16 cellular contexts compared by ENCODE assay signal in genomic region chr19:49116544-49116943, GRCh38. TPM values are rescaled to one million over a fixed set of nuclear protein-coding genes. Genes with fewer than 3 reads are reported as not detected.
DNase-seq lines count a peak whose midpoint lies in the region; ATAC-seq and TF ChIP-seq lines count a peak whose summit lies in the region.
"Had no signal": no experiment of that assay in that cellular context is flagged by ENCODE, and none has a peak within 500 bp of the region (broad histone marks: within the 10 kb centered on the region; RNA-seq: fewer than 3 reads in every experiment).

No MANE protein-coding gene starts in this region.

- ATAC-seq in SK-N-SH treated with all-trans-retinoic acid at 6 μM for 48 hours (no peak), GM18858 (IDR thresholded peaks at IDR 0.05; ENCODE audit: unreplicated experiment) (no peak)
- ATAC-seq: foreskin keratinocyte; stimulated activated naive CD8-positive, alpha-beta T cell treated with anti-CD3 and anti-CD28 coated beads, Interleukin-15, Interleukin-2, amounts not matched to agents 100 U/mL and 50 U/mL, for 24 hours had no signal

- no peaks in the 10 kb centered on the region for H4K20me1 ChIP-seq in SK-N-SH (ENCODE audit: insufficient read depth)

- no peak for TF ChIP-seq RAD21 in SK-N-SH (IDR thresholded peaks at IDR 0.05; ENCODE audit: low read length)

- H3K9me3 ChIP-seq in SK-N-SH: no peaks in the 10 kb centered on the region

- H3K9me3 Mint-ChIP-seq in activated CD4-positive, alpha-beta memory T cell treated with anti-CD3 and anti-CD28 coated beads, Interleukin-2, amount 10 ng/mL, durations not matched to agents 7 days and 5 days: no peaks in the 10 kb centered on the region
- no peaks in the 10 kb centered on the region for H3K9me3 Mint-ChIP-seq in nephron

- in situ Hi-C loops in KBM-7 (cut with MboI; ENCODE audit: low pct_unique_long_range_greater_than_20kb, low sequenced_read_pairs): no loop called here

- no peak overlapping the region for H3K9ac ChIP-seq in SK-N-SH

- DNase-seq in SK-N-SH: no peak
- DNase-seq in KBM-7: peak; percentile 76
- DNase-seq in activated CD4-positive, alpha-beta memory T cell treated with anti-CD3 and anti-CD28 coated beads, Interleukin-2, amount 10 ng/mL, durations not matched to agents 7 days and 5 days: no peak
- DNase-seq in activated effector memory CD4-positive, alpha-beta T cell treated with anti-CD3 and anti-CD28 coated beads, Interleukin-2, amount 50 U/mL, for 16 hours: no peak
- no peak for DNase-seq in NCI-H146 treated with DMSO at 0.1 percent for 48 hours (lab: John Stamatoyannopoulos, UW; ENCODE audit: unreplicated experiment)
- DNase-seq: activated effector memory CD4-positive, alpha-beta T cell treated with Interleukin-2 at 50 U/mL for 16 hours; cortex of kidney; foreskin keratinocyte; kidney; NCI-H1417; NCI-H82; stimulated activated naive CD8-positive, alpha-beta T cell treated with anti-CD3 and anti-CD28 coated beads, Interleukin-15, Interleukin-2, amounts not matched to agents 100 U/mL and 50 U/mL, for 24 hours had no signal

- no peak overlapping the region for H2AFZ ChIP-seq in SK-N-SH (ENCODE audit: low read depth)

- H3K27ac Mint-ChIP-seq in activated CD4-positive, alpha-beta memory T cell treated with anti-CD3 and anti-CD28 coated beads, Interleukin-2, amount 10 ng/mL, durations not matched to agents 7 days and 5 days: no peak overlapping the region
- peak overlapping the region; percentile 48 to 70 (median 50) for H3K27ac Mint-ChIP-seq in nephron

- peak overlapping the region; percentile 26 for H3K4me3 Mint-ChIP-seq in activated CD4-positive, alpha-beta memory T cell treated with anti-CD3 and anti-CD28 coated beads, Interleukin-2, amount 10 ng/mL, durations not matched to agents 7 days and 5 days
- H3K4me3 Mint-ChIP-seq in nephron: peak overlapping the region; percentile 84 to 93 (median 85)

- no peaks in the 10 kb centered on the region for H3K9me2 ChIP-seq in SK-N-SH

- 83% methylated on average over 1 of the region's 1 CpG for WGBS in SK-N-SH (ENCODE audit: low lambda C conversion rate)

- peaks cover 45% of the 10 kb centered on the region for H3K4me1 Mint-ChIP-seq in activated CD4-positive, alpha-beta memory T cell treated with anti-CD3 and anti-CD28 coated beads, Interleukin-2, amount 10 ng/mL, durations not matched to agents 7 days and 5 days
- peaks cover 32% of the 10 kb centered on the region for H3K4me1 Mint-ChIP-seq in nephron

- peaks cover 21% of the 10 kb centered on the region for H3F3A ChIP-seq in SK-N-SH (replicated peaks; ENCODE audit: insufficient read depth)

- H3K36me3 ChIP-seq in SK-N-SH (replicated peaks in 1 of 2; ENCODE audit: control insufficient read depth in 1 of 2, insufficient read depth in 2 of 2, low read length in 1 of 2): peaks cover 0 to 5% of the 10 kb centered on the region in 2 experiments

- peaks cover 5 to 29% of the 10 kb centered on the region in 2 experiments; a peak in 1 of 4 replicates for H3K4me1 ChIP-seq in SK-N-SH (ENCODE audit: control insufficient read depth in 1 of 2, insufficient read depth in 2 of 2, low read depth in 1 of 2, low read length in 1 of 2)

- no peak overlapping the region for H3K4me3 ChIP-seq in SK-N-SH (ENCODE audit: low read depth in 2 of 2, low read length in 1 of 2)

- no peak overlapping the region for H3K27ac ChIP-seq in SK-N-SH (ENCODE audit: low read depth in 2 of 2, low read length in 1 of 2)
- H3K27ac ChIP-seq: foreskin keratinocyte had no signal

- TF ChIP-seq CTCF in SK-N-SH (IDR thresholded peaks at IDR 0.05) (no peak), nephron (IDR thresholded peaks at IDR 0.05; ENCODE audit: unreplicated experiment in 3 of 3) (no peak)

- no peak for TF ChIP-seq EP300 in SK-N-SH (IDR thresholded peaks at IDR 0.05; ENCODE audit: borderline replicate concordance in 1 of 2, low read depth in 1 of 2, low read length in 1 of 2)

- peaks cover 13% of the 10 kb centered on the region for H3K27me3 Mint-ChIP-seq in activated CD4-positive, alpha-beta memory T cell treated with anti-CD3 and anti-CD28 coated beads, Interleukin-2, amount 10 ng/mL, durations not matched to agents 7 days and 5 days
- H3K27me3 Mint-ChIP-seq in nephron (ENCODE audit: low read depth): peaks cover 9% of the 10 kb centered on the region

- no peaks in the 10 kb centered on the region for H3K27me3 ChIP-seq in SK-N-SH (ENCODE audit: insufficient read depth)
- H3K27me3 ChIP-seq: foreskin keratinocyte had no signal

- POLR2A ChIA-PET in SK-N-SH (lab: Yijun Ruan, JAX): interaction anchor here (0.7 kb wide), 1 partner anchor 11 kb away, joined by 5 read pairs; no protein-coding TSS in a partner anchor
- POLR2A ChIA-PET in activated CD4-positive, alpha-beta memory T cell treated with anti-CD3 and anti-CD28 coated beads, Interleukin-2, amount 10 ng/mL, durations not matched to agents 7 days and 5 days (lab: Charles Lee): interaction anchor here (1.1 kb wide), 1 partner anchor 13 kb away, joined by 3 read pairs; no protein-coding TSS in a partner anchor

- CTCF ChIA-PET in SK-N-SH (lab: Yijun Ruan, JAX): interaction anchor here (1.0 to 6.2 kb wide), 7 partner anchors 10 to 109 kb away, joined by 3 to 86 read pairs (median 3); no protein-coding TSS in a partner anchor
- CTCF ChIA-PET in activated CD4-positive, alpha-beta memory T cell treated with anti-CD3 and anti-CD28 coated beads, Interleukin-2, amount 10 ng/mL, durations not matched to agents 7 days and 5 days (lab: Charles Lee): interaction anchor here (0.8 kb wide), 1 partner anchor 123 kb away, joined by 3 read pairs; the partner anchor contains the start of genes GYS1 and RUVBL2

- H3K4me2 ChIP-seq in SK-N-SH: no peak overlapping the region

- no peaks in the 10 kb centered on the region; the same call in 1 of the 2 replicates for H3K79me2 ChIP-seq in SK-N-SH (ENCODE audit: insufficient read depth)

- peaks cover 4% of the 10 kb centered on the region for H3K36me3 Mint-ChIP-seq in activated CD4-positive, alpha-beta memory T cell treated with anti-CD3 and anti-CD28 coated beads, Interleukin-2, amount 10 ng/mL, durations not matched to agents 7 days and 5 days (ENCODE audit: low read depth)
- H3K36me3 Mint-ChIP-seq in nephron (ENCODE audit: low read depth): peaks cover 3% of the 10 kb centered on the region

TF ChIP-seq in SK-N-SH treated with all-trans-retinoic acid at 6 μM for 48 hours, 23 proteins besides CTCF, POLR2A, EP300 and RAD21 (continues in another document):
- TF ChIP-seq OSR1 (CRISPR knock-in tag; IDR thresholded peaks at IDR 0.05) (no peak), ESRRG (CRISPR knock-in tag; IDR thresholded peaks at IDR 0.05) (no peak), ZNF565 (CRISPR knock-in tag; conservative IDR thresholded peaks at IDR 0.05; ENCODE audit: low read depth) (no peak), ZFP3 (CRISPR knock-in tag; IDR thresholded peaks at IDR 0.05) (peak; percentile 96), TOX (CRISPR knock-in tag; IDR thresholded peaks at IDR 0.05; ENCODE audit: borderline replicate concordance) (no peak)

TF ChIP-seq in SK-N-SH, 30 proteins besides CTCF, POLR2A, EP300 and RAD21 (continues in another document):
- TF ChIP-seq NFIC (IDR thresholded peaks at IDR 0.05; ENCODE audit: borderline replicate concordance) (no peak), ZBTB33 (IDR thresholded peaks at IDR 0.05; ENCODE audit: borderline replicate concordance, low read depth) (no peak), RXRA (IDR thresholded peaks at IDR 0.05; ENCODE audit: borderline replicate concordance, low read depth) (no peak), FOSL2 (IDR thresholded peaks at IDR 0.05; ENCODE audit: borderline replicate concordance, low read depth) (no peak), FOXM1 (IDR thresholded peaks at IDR 0.05; ENCODE audit: low read depth) (no peak)

RNA-seq across cellular contexts. Expression of gene LIN7B, which starts 2.4 kb away (rescaled TPM):
- 20.8 and 21.1 TPM in 2 replicates for polyA plus RNA-seq in SK-N-SH (2012; rRNA removed)
- polyA plus RNA-seq in SK-N-SH (2012; cell fraction: cytosol; rRNA removed): 11.8 and 13.5 TPM in 2 replicates
- polyA plus RNA-seq in SK-N-SH (2012; cell fraction: nucleus; rRNA removed): 27.5 and 27.8 TPM in 2 replicates
- total RNA-seq in activated CD4-positive, alpha-beta memory T cell treated with anti-CD3 and anti-CD28 coated beads, Interleukin-2, amount 10 ng/mL, durations not matched to agents 7 days and 5 days: 1 to 10 TPM; 4.3 to 4.7 TPM

RNA-seq across cellular contexts. Expression of gene C19orf73, which starts 2.4 kb away (rescaled TPM):
- 2.6 and 3.0 TPM in 2 replicates for polyA plus RNA-seq in SK-N-SH (2012; rRNA removed)
- 1.6 and 2.8 TPM in 2 replicates for polyA plus RNA-seq in SK-N-SH (2012; cell fraction: cytosol; rRNA removed)
- 3.0 and 4.8 TPM in 2 replicates for polyA plus RNA-seq in SK-N-SH (2012; cell fraction: nucleus; rRNA removed)
- total RNA-seq in activated CD4-positive, alpha-beta memory T cell treated with anti-CD3 and anti-CD28 coated beads, Interleukin-2, amount 10 ng/mL, durations not matched to agents 7 days and 5 days: 1 to 10 TPM; 1.0 TPM

RNA-seq across cellular contexts. Expression of gene PPFIA3, which starts 2.8 kb away (rescaled TPM):
- 5.7 and 5.8 TPM in 2 replicates for polyA plus RNA-seq in SK-N-SH (2012; rRNA removed)
- polyA plus RNA-seq in SK-N-SH (2012; cell fraction: cytosol; rRNA removed): 2.8 and 4.6 TPM in 2 replicates
- 12.2 and 12.6 TPM in 2 replicates for polyA plus RNA-seq in SK-N-SH (2012; cell fraction: nucleus; rRNA removed)
- total RNA-seq in activated CD4-positive, alpha-beta memory T cell treated with anti-CD3 and anti-CD28 coated beads, Interleukin-2, amount 10 ng/mL, durations not matched to agents 7 days and 5 days: 1 to 10 TPM; 2.6 TPM

RNA-seq across cellular contexts. Expression of gene SNRNP70, which starts 31.3 kb away (rescaled TPM):
- 272 and 359 TPM in 2 replicates for polyA plus RNA-seq in SK-N-SH (2012; rRNA removed)
- polyA plus RNA-seq in SK-N-SH (2012; cell fraction: cytosol; rRNA removed): 105 and 136 TPM in 2 replicates
- polyA plus RNA-seq in SK-N-SH (2012; cell fraction: nucleus; rRNA removed): 1,942 and 4,228 TPM in 2 replicates
- total RNA-seq in activated CD4-positive, alpha-beta memory T cell treated with anti-CD3 and anti-CD28 coated beads, Interleukin-2, amount 10 ng/mL, durations not matched to agents 7 days and 5 days: 100 to 1,000 TPM; 179 to 188 TPM

RNA-seq across cellular contexts. Expression of gene HRC, which starts 38.7 kb away (rescaled TPM):
- not detected in 2 replicates for polyA plus RNA-seq in SK-N-SH (2012; rRNA removed)
- polyA plus RNA-seq in SK-N-SH (2012; cell fraction: cytosol; rRNA removed): 0.04 TPM in 1 of 2 replicates, not detected in the other
- 0.04 and 0.12 TPM in 2 replicates for polyA plus RNA-seq in SK-N-SH (2012; cell fraction: nucleus; rRNA removed)
- total RNA-seq in activated CD4-positive, alpha-beta memory T cell treated with anti-CD3 and anti-CD28 coated beads, Interleukin-2, amount 10 ng/mL, durations not matched to agents 7 days and 5 days: not detected
- total RNA-seq: Daoy, foreskin keratinocyte had no signal
- polyA plus RNA-seq: foreskin keratinocyte had no signal
